In genomic region chr17:76189741-76190140, GRCh38 we compare ENCODE assay signal across 1 cellular context.
TF ChIP-seq lines count a peak whose summit lies in the region.

No MANE protein-coding gene starts in this region.

TF ChIP-seq in IMR-90, 13 proteins besides CTCF, POLR2A, EP300 and RAD21:
- TF ChIP-seq BHLHE40 (IDR thresholded peaks at IDR 0.05; ENCODE audit: low read depth, low read length) (no peak), RFX5 (IDR thresholded peaks at IDR 0.05; ENCODE audit: low read depth, low read length) (no peak), NFE2L2 (IDR thresholded peaks at IDR 0.05; ENCODE audit: low read depth, low read length) (no peak), MAZ (IDR thresholded peaks at IDR 0.05; ENCODE audit: borderline replicate concordance, low read depth, low read length) (no peak), CHD1 (IDR thresholded peaks at IDR 0.05; ENCODE audit: low read depth, low read length) (no peak), USF2 (IDR thresholded peaks at IDR 0.05; ENCODE audit: low read depth, low read length) (no peak), CEBPB (IDR thresholded peaks at IDR 0.05; ENCODE audit: low read depth, low read length) (no peak), RCOR1 (IDR thresholded peaks at IDR 0.05; ENCODE audit: insufficient replicate concordance, low read length) (no peak), FOS (IDR thresholded peaks at IDR 0.05; ENCODE audit: low read depth, low read length) (no peak), SMC3 (IDR thresholded peaks at IDR 0.05; ENCODE audit: low read depth, low read length) (no peak), MAFK (IDR thresholded peaks at IDR 0.05; ENCODE audit: low read depth, low read length) (no peak), MXI1 (IDR thresholded peaks at IDR 0.05; ENCODE audit: borderline replicate concordance, low read depth, low read length) (no peak)
- TF ChIP-seq, protein P1, sequence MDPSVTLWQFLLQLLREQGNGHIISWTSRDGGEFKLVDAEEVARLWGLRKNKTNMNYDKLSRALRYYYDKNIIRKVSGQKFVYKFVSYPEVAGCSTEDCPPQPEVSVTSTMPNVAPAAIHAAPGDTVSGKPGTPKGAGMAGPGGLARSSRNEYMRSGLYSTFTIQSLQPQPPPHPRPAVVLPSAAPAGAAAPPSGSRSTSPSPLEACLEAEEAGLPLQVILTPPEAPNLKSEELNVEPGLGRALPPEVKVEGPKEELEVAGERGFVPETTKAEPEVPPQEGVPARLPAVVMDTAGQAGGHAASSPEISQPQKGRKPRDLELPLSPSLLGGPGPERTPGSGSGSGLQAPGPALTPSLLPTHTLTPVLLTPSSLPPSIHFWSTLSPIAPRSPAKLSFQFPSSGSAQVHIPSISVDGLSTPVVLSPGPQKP (IDR thresholded peaks at IDR 0.05; ENCODE audit: borderline replicate concordance, low read depth, low read length) = no peak
TF ChIP-seq in IMR-90: peak in this region for 0.
